Comparison of ENCODE assay signal across 1 cellular context in the genomic region with DNA sequence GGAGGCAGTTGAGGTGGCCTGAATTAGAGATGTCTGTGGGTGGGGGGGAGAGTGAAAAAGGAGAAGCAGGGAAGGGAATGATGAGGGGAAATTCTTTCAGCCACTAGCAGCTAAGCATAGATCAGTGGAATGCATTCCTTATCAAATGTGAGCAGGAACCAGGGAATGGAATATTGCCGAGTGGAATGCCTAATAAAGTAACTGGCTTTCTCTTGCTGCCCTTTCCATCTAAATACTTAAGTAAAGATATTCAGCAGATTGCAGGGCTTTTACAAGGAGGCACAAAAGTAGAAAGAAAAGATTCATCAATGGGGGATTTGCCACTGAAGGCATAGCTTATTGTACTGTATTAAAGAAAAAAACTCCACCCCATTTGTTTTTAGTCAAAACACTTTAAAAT.
TF ChIP-seq lines count a peak whose summit lies in the region.

No MANE protein-coding gene starts in this region.

TF ChIP-seq in HepG2, 621 proteins besides CTCF, POLR2A, EP300 and RAD21 (continued from another document):
- TF ChIP-seq UBTF (CRISPR knock-in tag; IDR thresholded peaks at IDR 0.05) (no peak), ZFP82 (CRISPR knock-in tag; IDR thresholded peaks at IDR 0.05; ENCODE audit: borderline replicate concordance) (no peak), NFKB2 (CRISPR knock-in tag; IDR thresholded peaks at IDR 0.05; ENCODE audit: borderline replicate concordance) (no peak), ZNF616 (CRISPR knock-in tag; IDR thresholded peaks at IDR 0.05; ENCODE audit: low read depth) (no peak), ZNF280D (CRISPR knock-in tag; IDR thresholded peaks at IDR 0.05) (no peak), ZFP41 (CRISPR knock-in tag; IDR thresholded peaks at IDR 0.05; ENCODE audit: borderline replicate concordance) (no peak), ZFP1 (CRISPR knock-in tag; IDR thresholded peaks at IDR 0.05) (no peak), CC2D1A (CRISPR knock-in tag; IDR thresholded peaks at IDR 0.05) (no peak), TAF1 (CRISPR knock-in tag; IDR thresholded peaks at IDR 0.05) (no peak), ZNF589 (CRISPR knock-in tag; conservative IDR thresholded peaks at IDR 0.05) (no peak), NFIB (CRISPR knock-in tag; IDR thresholded peaks at IDR 0.05; ENCODE audit: borderline replicate concordance) (no peak), ZNF891 (CRISPR knock-in tag; IDR thresholded peaks at IDR 0.05) (no peak), ZBTB1 (CRISPR knock-in tag; IDR thresholded peaks at IDR 0.05; ENCODE audit: borderline replicate concordance) (no peak), DMTF1 (CRISPR knock-in tag; IDR thresholded peaks at IDR 0.05) (no peak), MED8 (CRISPR knock-in tag; IDR thresholded peaks at IDR 0.05; ENCODE audit: insufficient replicate concordance) (no peak), HOXA7 (CRISPR knock-in tag; IDR thresholded peaks at IDR 0.05) (no peak)
- TF ChIP-seq, protein P1, sequence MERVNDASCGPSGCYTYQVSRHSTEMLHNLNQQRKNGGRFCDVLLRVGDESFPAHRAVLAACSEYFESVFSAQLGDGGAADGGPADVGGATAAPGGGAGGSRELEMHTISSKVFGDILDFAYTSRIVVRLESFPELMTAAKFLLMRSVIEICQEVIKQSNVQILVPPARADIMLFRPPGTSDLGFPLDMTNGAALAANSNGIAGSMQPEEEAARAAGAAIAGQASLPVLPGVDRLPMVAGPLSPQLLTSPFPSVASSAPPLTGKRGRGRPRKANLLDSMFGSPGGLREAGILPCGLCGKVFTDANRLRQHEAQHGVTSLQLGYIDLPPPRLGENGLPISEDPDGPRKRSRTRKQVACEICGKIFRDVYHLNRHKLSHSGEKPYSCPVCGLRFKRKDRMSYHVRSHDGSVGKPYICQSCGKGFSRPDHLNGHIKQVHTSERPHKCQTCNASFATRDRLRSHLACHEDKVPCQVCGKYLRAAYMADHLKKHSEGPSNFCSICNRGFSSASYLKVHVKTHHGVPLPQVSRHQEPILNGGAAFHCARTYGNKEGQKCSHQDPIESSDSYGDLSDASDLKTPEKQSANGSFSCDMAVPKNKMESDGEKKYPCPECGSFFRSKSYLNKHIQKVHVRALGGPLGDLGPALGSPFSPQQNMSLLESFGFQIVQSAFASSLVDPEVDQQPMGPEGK (CRISPR knock-in tag; IDR thresholded peaks at IDR 0.05): no peak
- TF ChIP-seq, protein P2, sequence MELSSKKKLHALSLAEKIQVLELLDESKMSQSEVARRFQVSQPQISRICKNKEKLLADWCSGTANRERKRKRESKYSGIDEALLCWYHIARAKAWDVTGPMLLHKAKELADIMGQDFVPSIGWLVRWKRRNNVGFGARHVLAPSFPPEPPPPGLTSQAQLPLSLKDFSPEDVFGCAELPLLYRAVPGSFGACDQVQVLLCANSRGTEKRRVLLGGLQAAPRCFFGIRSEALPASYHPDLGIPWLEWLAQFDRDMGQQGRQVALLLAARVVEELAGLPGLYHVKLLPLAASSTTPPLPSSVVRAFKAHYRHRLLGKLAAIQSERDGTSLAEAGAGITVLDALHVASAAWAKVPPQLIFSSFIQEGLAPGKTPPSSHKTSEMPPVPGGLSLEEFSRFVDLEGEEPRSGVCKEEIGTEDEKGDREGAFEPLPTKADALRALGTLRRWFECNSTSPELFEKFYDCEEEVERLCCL (CRISPR knock-in tag; IDR thresholded peaks at IDR 0.05; ENCODE audit: borderline replicate concordance): no peak
TF ChIP-seq in HepG2: peak in this region for 0.
